Comparison of ENCODE assay signal across 11 cellular contexts in the genomic region with DNA sequence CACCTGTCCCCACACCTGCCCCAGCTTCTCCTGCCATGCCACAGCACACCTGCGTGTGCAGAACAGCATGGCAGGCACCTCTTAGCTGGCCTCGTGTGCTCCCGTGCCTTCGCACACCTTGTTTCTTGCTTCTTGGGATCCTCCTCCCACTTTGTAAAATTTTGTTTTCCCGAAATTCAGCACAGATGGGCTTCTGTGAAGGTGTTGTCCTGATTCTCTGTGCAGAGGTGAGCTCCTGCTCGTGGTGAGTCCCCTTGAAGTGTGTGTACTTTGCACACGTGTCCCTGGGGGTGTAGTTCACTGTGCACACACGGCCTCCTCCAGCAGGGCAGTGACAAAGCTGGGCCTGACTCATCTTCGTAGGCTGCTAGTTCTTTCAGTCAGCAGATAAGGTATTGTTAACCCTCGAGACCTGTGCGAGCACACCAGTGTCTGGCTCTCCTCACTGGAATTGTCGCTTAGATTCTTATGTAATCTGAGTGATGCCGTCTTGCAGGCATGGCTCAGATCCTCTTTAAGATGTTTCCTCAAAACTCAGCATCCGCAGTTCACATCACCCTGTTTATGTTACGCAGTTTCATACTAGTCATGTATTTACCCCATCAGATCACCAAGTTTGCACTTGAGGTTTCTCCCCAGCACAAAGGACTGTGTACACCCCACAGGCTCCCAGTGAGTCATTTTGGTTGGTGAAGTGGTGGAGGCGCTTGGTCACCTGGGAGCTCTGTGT.
DNase-seq lines count a peak whose midpoint lies in the region; ATAC-seq, FAIRE-seq and TF ChIP-seq lines count a peak whose summit lies in the region.
"Had no signal": no experiment of that assay in that cellular context is flagged by ENCODE, and none has a peak within 500 bp of the region (broad histone marks: within the 10 kb centered on the region; RNA-seq: fewer than 3 reads in every experiment).

No MANE protein-coding gene starts in this region.

- H3K27me3 Mint-ChIP-seq in activated CD8-positive, alpha-beta T cell treated with anti-CD3 and anti-CD28 coated beads for 36 hours, result no peaks in the 10 kb centered on the region
- no peaks in the 10 kb centered on the region for H3K27me3 Mint-ChIP-seq in activated CD8-positive, alpha-beta T cell treated with anti-CD3 and anti-CD28 coated beads, Interleukin-2, amount 10 ng/mL, durations not matched to agents 7 days and 5 days (ENCODE audit: low read depth)
- H3K27me3 Mint-ChIP-seq: activated naive CD8-positive, alpha-beta T cell treated with anti-CD3 and anti-CD28 coated beads, Interleukin-2, amount 10 ng/mL, durations not matched to agents 7 days and 5 days had no signal

- H3K27ac Mint-ChIP-seq in activated CD8-positive, alpha-beta T cell treated with anti-CD3 and anti-CD28 coated beads for 36 hours, result no peak overlapping the region
- no peak overlapping the region for H3K27ac Mint-ChIP-seq in activated CD8-positive, alpha-beta T cell treated with anti-CD3 and anti-CD28 coated beads, Interleukin-2, amount 10 ng/mL, durations not matched to agents 7 days and 5 days
- H3K27ac Mint-ChIP-seq: activated naive CD8-positive, alpha-beta T cell treated with anti-CD3 and anti-CD28 coated beads, Interleukin-2, amount 10 ng/mL, durations not matched to agents 7 days and 5 days had no signal

- no peaks in the 10 kb centered on the region for H3K9me3 Mint-ChIP-seq in activated CD8-positive, alpha-beta T cell treated with anti-CD3 and anti-CD28 coated beads for 36 hours
- no peaks in the 10 kb centered on the region for H3K9me3 Mint-ChIP-seq in activated CD8-positive, alpha-beta T cell treated with anti-CD3 and anti-CD28 coated beads, Interleukin-2, amount 10 ng/mL, durations not matched to agents 7 days and 5 days (ENCODE audit: insufficient read depth)

- H3K27me3 ChIP-seq in bronchial epithelial cell (ENCODE audit: control insufficient read depth, insufficient read depth, low read length) (no peaks in the 10 kb centered on the region), left ventricle myocardium inferior (ENCODE audit: low read depth) (no peaks in the 10 kb centered on the region)

- H3K4me3 ChIP-seq in bronchial epithelial cell (ENCODE audit: low read depth, low read length), result no peak overlapping the region
- H3K4me3 ChIP-seq in left ventricle myocardium inferior, result no peak overlapping the region

- CTCF ChIA-PET in activated CD8-positive, alpha-beta T cell treated with anti-CD3 and anti-CD28 coated beads for 36 hours (lab: Charles Lee), result interaction anchor here (1.1 kb wide), 1 partner anchor 11 kb away, joined by 3 read pairs; no protein-coding TSS in a partner anchor
- CTCF ChIA-PET in activated CD8-positive, alpha-beta T cell treated with anti-CD3 and anti-CD28 coated beads, Interleukin-2, amount 10 ng/mL, durations not matched to agents 7 days and 5 days (lab: Charles Lee), result no interaction called here

- no peaks in the 10 kb centered on the region for H3K9me3 ChIP-seq in left ventricle myocardium inferior (replicated peaks)

- H3K36me3 ChIP-seq in bronchial epithelial cell (ENCODE audit: control insufficient read depth, insufficient read depth, low read length) (peaks cover 1% of the 10 kb centered on the region), left ventricle myocardium inferior (no peaks in the 10 kb centered on the region)

- no peaks in the 10 kb centered on the region for H3K36me3 Mint-ChIP-seq in activated CD8-positive, alpha-beta T cell treated with anti-CD3 and anti-CD28 coated beads for 36 hours (ENCODE audit: low read depth)
- no peaks in the 10 kb centered on the region for H3K36me3 Mint-ChIP-seq in activated CD8-positive, alpha-beta T cell treated with anti-CD3 and anti-CD28 coated beads, Interleukin-2, amount 10 ng/mL, durations not matched to agents 7 days and 5 days (ENCODE audit: low read depth)

- intact Hi-C loops in activated CD8-positive, alpha-beta T cell treated with anti-CD3 and anti-CD28 coated beads for 36 hours (cut with micrococcal nuclease), result no loop called here
- intact Hi-C loops in left ventricle myocardium inferior (cut with micrococcal nuclease), result no loop called here

- peak; percentile 37 for DNase-seq in activated CD8-positive, alpha-beta T cell treated with anti-CD3 and anti-CD28 coated beads for 36 hours
- no peak for DNase-seq in activated CD8-positive, alpha-beta T cell treated with anti-CD3 and anti-CD28 coated beads, Interleukin-2, amount 10 ng/mL, durations not matched to agents 7 days and 5 days
- DNase-seq in NCI-H226 (peak; percentile 8), bronchial epithelial cell (ENCODE audit: low read depth) (peak; percentile 76), left ventricle myocardium inferior (no peak)
- peak; percentile 41 for DNase-seq in stimulated activated CD8-positive, alpha-beta memory T cell treated with anti-CD3 and anti-CD28 coated beads, Interleukin-4, amount 100 ng/mL, for 48 hours
- DNase-seq: activated naive CD8-positive, alpha-beta T cell treated with anti-CD3 and anti-CD28 coated beads, Interleukin-2, amount 10 ng/mL, durations not matched to agents 7 days and 5 days; NCI-H1048 had no signal

- no peak overlapping the region for H3K4me3 Mint-ChIP-seq in activated CD8-positive, alpha-beta T cell treated with anti-CD3 and anti-CD28 coated beads for 36 hours
- no peak overlapping the region for H3K4me3 Mint-ChIP-seq in activated CD8-positive, alpha-beta T cell treated with anti-CD3 and anti-CD28 coated beads, Interleukin-2, amount 10 ng/mL, durations not matched to agents 7 days and 5 days
- H3K4me3 Mint-ChIP-seq: activated naive CD8-positive, alpha-beta T cell treated with anti-CD3 and anti-CD28 coated beads, Interleukin-2, amount 10 ng/mL, durations not matched to agents 7 days and 5 days had no signal

- H3K4me1 ChIP-seq in left ventricle myocardium inferior, result peaks cover 44% of the 10 kb centered on the region

- POLR2A ChIA-PET in activated CD8-positive, alpha-beta T cell treated with anti-CD3 and anti-CD28 coated beads for 36 hours (lab: Charles Lee), result interaction anchor here (0.7 to 1.1 kb wide), 2 partner anchors 11 to 48 kb away, joined by 3 read pairs; no protein-coding TSS in a partner anchor
- POLR2A ChIA-PET in activated CD8-positive, alpha-beta T cell treated with anti-CD3 and anti-CD28 coated beads, Interleukin-2, amount 10 ng/mL, durations not matched to agents 7 days and 5 days (lab: Charles Lee), result interaction anchor here (0.7 kb wide), 1 partner anchor 52 kb away, joined by 3 read pairs; no protein-coding TSS in a partner anchor

- H3K27ac ChIP-seq in left ventricle myocardium inferior (replicated peaks), result no peak overlapping the region

- TF ChIP-seq CTCF in activated CD8-positive, alpha-beta T cell treated with anti-CD3 and anti-CD28 coated beads for 36 hours (IDR thresholded peaks at IDR 0.05), result no peak
- TF ChIP-seq CTCF in bronchial epithelial cell (IDR thresholded peaks at IDR 0.05; ENCODE audit: insufficient read depth, low read length, severe bottlenecking) (no peak), left ventricle myocardium inferior (IDR thresholded peaks at IDR 0.05; ENCODE audit: borderline replicate concordance) (no peak)

- no peak for FAIRE-seq in bronchial epithelial cell (lab: Jason Lieb, UNC)

- peaks cover 70% of the 10 kb centered on the region for H3K4me1 Mint-ChIP-seq in activated CD8-positive, alpha-beta T cell treated with anti-CD3 and anti-CD28 coated beads for 36 hours (ENCODE audit: low read depth)
- peaks cover 33% of the 10 kb centered on the region for H3K4me1 Mint-ChIP-seq in activated CD8-positive, alpha-beta T cell treated with anti-CD3 and anti-CD28 coated beads, Interleukin-2, amount 10 ng/mL, durations not matched to agents 7 days and 5 days (ENCODE audit: low read depth)

- peak; percentile 74 for ATAC-seq in activated CD8-positive, alpha-beta T cell treated with anti-CD3 and anti-CD28 coated beads for 36 hours
- no peak for ATAC-seq in activated CD8-positive, alpha-beta T cell treated with anti-CD3 and anti-CD28 coated beads, Interleukin-2, amount 10 ng/mL, durations not matched to agents 7 days and 5 days
- no peak for ATAC-seq in GM18511 (IDR thresholded peaks at IDR 0.05; ENCODE audit: unreplicated experiment)
- no peak for ATAC-seq in HG02610 (IDR thresholded peaks at IDR 0.05; ENCODE audit: unreplicated experiment)
- ATAC-seq: sciatic nerve had no signal

Comparison
In these comparisons a context has a peak if more than half of its experiments do, and no peak if none do; other contexts are left out.
1. DNase-seq: peak in activated CD8-positive, alpha-beta T cell treated with anti-CD3 and anti-CD28 coated beads for 36 hours (single experiment), NCI-H226 (single experiment), bronchial epithelial cell (single experiment) and stimulated activated CD8-positive, alpha-beta memory T cell treated with anti-CD3 and anti-CD28 coated beads, Interleukin-4, amount 100 ng/mL, for 48 hours (single experiment); none in activated CD8-positive, alpha-beta T cell treated with anti-CD3 and anti-CD28 coated beads, Interleukin-2, amount 10 ng/mL, durations not matched to agents 7 days and 5 days (single experiment) and left ventricle myocardium inferior (single experiment).